In the genomic region with DNA sequence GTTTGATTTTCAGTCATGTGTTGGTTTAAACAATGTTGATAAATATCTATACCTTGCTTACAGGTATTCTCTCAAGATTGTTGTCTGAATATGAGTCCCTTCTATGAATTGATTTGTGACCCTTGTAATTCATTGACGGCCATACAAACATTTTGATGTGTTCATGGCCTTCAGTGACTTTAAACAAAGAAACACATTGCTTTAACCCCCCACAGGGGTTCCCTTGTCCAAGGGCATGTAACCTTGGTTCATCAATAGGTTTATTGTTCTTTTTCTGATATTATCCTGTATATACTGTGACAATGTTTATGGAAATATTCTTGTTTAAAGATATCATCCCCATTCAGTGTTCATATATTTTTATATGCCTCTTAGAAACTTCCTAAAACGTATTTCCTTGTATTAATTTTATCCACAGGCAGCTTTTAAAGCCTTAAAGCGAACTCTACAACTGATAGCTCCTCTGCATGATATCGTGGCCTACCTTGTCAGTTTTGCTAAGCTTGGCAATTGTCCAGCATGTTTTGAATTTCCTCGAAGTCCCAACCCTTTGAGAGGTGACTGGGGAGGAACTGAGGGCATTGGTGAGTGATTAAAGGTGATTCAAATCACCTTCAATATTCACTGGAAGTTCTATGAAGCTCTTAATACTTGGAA, we compare ENCODE assay signal across 1 cellular context.
TF ChIP-seq lines count a peak whose summit lies in the region.

No MANE protein-coding gene starts in this region.

TF ChIP-seq in HepG2, 621 proteins besides CTCF, POLR2A, EP300 and RAD21 (continued from another document and continues in another):
- TF ChIP-seq, protein P1, sequence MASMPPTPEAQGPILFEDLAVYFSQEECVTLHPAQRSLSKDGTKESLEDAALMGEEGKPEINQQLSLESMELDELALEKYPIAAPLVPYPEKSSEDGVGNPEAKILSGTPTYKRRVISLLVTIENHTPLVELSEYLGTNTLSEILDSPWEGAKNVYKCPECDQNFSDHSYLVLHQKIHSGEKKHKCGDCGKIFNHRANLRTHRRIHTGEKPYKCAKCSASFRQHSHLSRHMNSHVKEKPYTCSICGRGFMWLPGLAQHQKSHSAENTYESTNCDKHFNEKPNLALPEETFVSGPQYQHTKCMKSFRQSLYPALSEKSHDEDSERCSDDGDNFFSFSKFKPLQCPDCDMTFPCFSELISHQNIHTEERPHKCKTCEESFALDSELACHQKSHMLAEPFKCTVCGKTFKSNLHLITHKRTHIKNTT (CRISPR knock-in tag; IDR thresholded peaks at IDR 0.05) = no peak
- TF ChIP-seq, protein P2, sequence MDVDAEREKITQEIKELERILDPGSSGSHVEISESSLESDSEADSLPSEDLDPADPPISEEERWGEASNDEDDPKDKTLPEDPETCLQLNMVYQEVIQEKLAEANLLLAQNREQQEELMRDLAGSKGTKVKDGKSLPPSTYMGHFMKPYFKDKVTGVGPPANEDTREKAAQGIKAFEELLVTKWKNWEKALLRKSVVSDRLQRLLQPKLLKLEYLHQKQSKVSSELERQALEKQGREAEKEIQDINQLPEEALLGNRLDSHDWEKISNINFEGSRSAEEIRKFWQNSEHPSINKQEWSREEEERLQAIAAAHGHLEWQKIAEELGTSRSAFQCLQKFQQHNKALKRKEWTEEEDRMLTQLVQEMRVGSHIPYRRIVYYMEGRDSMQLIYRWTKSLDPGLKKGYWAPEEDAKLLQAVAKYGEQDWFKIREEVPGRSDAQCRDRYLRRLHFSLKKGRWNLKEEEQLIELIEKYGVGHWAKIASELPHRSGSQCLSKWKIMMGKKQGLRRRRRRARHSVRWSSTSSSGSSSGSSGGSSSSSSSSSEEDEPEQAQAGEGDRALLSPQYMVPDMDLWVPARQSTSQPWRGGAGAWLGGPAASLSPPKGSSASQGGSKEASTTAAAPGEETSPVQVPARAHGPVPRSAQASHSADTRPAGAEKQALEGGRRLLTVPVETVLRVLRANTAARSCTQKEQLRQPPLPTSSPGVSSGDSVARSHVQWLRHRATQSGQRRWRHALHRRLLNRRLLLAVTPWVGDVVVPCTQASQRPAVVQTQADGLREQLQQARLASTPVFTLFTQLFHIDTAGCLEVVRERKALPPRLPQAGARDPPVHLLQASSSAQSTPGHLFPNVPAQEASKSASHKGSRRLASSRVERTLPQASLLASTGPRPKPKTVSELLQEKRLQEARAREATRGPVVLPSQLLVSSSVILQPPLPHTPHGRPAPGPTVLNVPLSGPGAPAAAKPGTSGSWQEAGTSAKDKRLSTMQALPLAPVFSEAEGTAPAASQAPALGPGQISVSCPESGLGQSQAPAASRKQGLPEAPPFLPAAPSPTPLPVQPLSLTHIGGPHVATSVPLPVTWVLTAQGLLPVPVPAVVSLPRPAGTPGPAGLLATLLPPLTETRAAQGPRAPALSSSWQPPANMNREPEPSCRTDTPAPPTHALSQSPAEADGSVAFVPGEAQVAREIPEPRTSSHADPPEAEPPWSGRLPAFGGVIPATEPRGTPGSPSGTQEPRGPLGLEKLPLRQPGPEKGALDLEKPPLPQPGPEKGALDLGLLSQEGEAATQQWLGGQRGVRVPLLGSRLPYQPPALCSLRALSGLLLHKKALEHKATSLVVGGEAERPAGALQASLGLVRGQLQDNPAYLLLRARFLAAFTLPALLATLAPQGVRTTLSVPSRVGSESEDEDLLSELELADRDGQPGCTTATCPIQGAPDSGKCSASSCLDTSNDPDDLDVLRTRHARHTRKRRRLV (CRISPR knock-in tag; IDR thresholded peaks at IDR 0.05) = no peak
- no peak for TF ChIP-seq KAT7 (CRISPR knock-in tag; IDR thresholded peaks at IDR 0.05; ENCODE audit: borderline replicate concordance)
- TF ChIP-seq MAFK (conservative IDR thresholded peaks at IDR 0.05 in 1 of 2, IDR thresholded peaks at IDR 0.05 in 1 of 2; ENCODE audit: low read length in 2 of 2) = no peak
- TF ChIP-seq, protein P3, sequence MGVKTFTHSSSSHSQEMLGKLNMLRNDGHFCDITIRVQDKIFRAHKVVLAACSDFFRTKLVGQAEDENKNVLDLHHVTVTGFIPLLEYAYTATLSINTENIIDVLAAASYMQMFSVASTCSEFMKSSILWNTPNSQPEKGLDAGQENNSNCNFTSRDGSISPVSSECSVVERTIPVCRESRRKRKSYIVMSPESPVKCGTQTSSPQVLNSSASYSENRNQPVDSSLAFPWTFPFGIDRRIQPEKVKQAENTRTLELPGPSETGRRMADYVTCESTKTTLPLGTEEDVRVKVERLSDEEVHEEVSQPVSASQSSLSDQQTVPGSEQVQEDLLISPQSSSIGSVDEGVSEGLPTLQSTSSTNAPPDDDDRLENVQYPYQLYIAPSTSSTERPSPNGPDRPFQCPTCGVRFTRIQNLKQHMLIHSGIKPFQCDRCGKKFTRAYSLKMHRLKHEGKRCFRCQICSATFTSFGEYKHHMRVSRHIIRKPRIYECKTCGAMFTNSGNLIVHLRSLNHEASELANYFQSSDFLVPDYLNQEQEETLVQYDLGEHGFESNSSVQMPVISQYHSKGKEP (CRISPR knock-in tag; IDR thresholded peaks at IDR 0.05) = no peak
- TF ChIP-seq KDM1A (CRISPR knock-in tag; IDR thresholded peaks at IDR 0.05) = no peak
- no peak for TF ChIP-seq ARHGAP35 (CRISPR knock-in tag; IDR thresholded peaks at IDR 0.05; ENCODE audit: borderline replicate concordance)
- no peak for TF ChIP-seq SIX1 (CRISPR knock-in tag; IDR thresholded peaks at IDR 0.05; ENCODE audit: borderline replicate concordance)
- TF ChIP-seq, protein P4, sequence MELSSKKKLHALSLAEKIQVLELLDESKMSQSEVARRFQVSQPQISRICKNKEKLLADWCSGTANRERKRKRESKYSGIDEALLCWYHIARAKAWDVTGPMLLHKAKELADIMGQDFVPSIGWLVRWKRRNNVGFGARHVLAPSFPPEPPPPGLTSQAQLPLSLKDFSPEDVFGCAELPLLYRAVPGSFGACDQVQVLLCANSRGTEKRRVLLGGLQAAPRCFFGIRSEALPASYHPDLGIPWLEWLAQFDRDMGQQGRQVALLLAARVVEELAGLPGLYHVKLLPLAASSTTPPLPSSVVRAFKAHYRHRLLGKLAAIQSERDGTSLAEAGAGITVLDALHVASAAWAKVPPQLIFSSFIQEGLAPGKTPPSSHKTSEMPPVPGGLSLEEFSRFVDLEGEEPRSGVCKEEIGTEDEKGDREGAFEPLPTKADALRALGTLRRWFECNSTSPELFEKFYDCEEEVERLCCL (CRISPR knock-in tag; IDR thresholded peaks at IDR 0.05; ENCODE audit: borderline replicate concordance) = no peak
- peak; percentile 48; the same call in 1 of the 2 replicates for TF ChIP-seq EHMT2 (IDR thresholded peaks at IDR 0.05; ENCODE audit: borderline replicate concordance, low read depth, low read length)
- no peak for TF ChIP-seq TP53 (CRISPR knock-in tag; conservative IDR thresholded peaks at IDR 0.05)
- TF ChIP-seq, protein P5, sequence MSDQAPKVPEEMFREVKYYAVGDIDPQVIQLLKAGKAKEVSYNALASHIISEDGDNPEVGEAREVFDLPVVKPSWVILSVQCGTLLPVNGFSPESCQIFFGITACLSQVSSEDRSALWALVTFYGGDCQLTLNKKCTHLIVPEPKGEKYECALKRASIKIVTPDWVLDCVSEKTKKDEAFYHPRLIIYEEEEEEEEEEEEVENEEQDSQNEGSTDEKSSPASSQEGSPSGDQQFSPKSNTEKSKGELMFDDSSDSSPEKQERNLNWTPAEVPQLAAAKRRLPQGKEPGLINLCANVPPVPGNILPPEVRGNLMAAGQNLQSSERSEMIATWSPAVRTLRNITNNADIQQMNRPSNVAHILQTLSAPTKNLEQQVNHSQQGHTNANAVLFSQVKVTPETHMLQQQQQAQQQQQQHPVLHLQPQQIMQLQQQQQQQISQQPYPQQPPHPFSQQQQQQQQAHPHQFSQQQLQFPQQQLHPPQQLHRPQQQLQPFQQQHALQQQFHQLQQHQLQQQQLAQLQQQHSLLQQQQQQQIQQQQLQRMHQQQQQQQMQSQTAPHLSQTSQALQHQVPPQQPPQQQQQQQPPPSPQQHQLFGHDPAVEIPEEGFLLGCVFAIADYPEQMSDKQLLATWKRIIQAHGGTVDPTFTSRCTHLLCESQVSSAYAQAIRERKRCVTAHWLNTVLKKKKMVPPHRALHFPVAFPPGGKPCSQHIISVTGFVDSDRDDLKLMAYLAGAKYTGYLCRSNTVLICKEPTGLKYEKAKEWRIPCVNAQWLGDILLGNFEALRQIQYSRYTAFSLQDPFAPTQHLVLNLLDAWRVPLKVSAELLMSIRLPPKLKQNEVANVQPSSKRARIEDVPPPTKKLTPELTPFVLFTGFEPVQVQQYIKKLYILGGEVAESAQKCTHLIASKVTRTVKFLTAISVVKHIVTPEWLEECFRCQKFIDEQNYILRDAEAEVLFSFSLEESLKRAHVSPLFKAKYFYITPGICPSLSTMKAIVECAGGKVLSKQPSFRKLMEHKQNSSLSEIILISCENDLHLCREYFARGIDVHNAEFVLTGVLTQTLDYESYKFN (CRISPR knock-in tag; conservative IDR thresholded peaks at IDR 0.05) = peak; percentile 75
- no peak for TF ChIP-seq ZNF616 (CRISPR knock-in tag; IDR thresholded peaks at IDR 0.05; ENCODE audit: low read depth)
- TF ChIP-seq, protein P6, sequence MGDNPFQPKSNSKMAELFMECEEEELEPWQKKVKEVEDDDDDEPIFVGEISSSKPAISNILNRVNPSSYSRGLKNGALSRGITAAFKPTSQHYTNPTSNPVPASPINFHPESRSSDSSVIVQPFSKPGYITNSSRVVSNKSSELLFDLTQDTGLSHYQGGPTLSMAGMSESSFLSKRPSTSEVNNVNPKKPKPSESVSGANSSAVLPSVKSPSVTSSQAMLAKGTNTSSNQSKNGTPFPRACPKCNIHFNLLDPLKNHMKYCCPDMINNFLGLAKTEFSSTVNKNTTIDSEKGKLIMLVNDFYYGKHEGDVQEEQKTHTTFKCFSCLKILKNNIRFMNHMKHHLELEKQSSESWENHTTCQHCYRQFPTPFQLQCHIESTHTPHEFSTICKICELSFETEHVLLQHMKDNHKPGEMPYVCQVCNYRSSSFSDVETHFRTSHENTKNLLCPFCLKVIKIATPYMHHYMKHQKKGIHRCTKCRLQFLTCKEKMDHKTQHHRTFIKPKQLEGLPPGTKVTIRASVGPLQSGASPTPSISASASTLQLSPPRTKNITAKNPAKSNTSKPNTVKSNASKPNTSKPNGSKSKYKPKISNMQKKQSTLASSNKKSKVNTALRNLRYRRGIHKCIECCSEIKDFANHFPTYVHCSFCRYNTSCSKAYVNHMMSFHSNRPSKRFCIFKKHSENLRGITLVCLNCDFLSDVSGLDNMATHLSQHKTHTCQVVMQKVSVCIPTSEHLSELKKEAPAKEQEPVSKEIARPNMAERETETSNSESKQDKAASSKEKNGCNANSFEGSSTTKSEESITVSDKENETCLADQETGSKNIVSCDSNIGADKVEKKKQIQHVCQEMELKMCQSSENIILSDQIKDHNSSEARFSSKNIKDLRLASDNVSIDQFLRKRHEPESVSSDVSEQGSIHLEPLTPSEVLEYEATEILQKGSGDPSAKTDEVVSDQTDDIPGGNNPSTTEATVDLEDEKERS (CRISPR knock-in tag; IDR thresholded peaks at IDR 0.05) = no peak
- 0 out of 2 replicates have a peak, but pooled peaks have one; percentile 22 for TF ChIP-seq PPARG (CRISPR knock-in tag; conservative IDR thresholded peaks at IDR 0.05)
- TF ChIP-seq HMG20A (CRISPR knock-in tag; IDR thresholded peaks at IDR 0.05; ENCODE audit: borderline replicate concordance) = peak; percentile 44; the same call in 1 of the 2 replicates
- TF ChIP-seq HNF4A (CRISPR knock-in tag; IDR thresholded peaks at IDR 0.05) = 0 out of 2 replicates have a peak, but pooled peaks have one; percentile 15
- TF ChIP-seq NR2F6 (IDR thresholded peaks at IDR 0.05) = peak; percentile 83
- TF ChIP-seq NR2F6 (CRISPR knock-in tag; IDR thresholded peaks at IDR 0.05) = peak; percentile 61; the same call in 1 of the 2 replicates
- TF ChIP-seq TCF7 (IDR thresholded peaks at IDR 0.05; ENCODE audit: low read depth) = 0 out of 2 replicates have a peak, but pooled peaks have one; percentile 12
- TF ChIP-seq BCL6 (CRISPR knock-in tag; IDR thresholded peaks at IDR 0.05) = peak; percentile 95
- no peak for TF ChIP-seq SOX6 (IDR thresholded peaks at IDR 0.05)
- peak; percentile 87 for TF ChIP-seq SOX6 (CRISPR knock-in tag; IDR thresholded peaks at IDR 0.05)
- TF ChIP-seq NR2F2 (IDR thresholded peaks at IDR 0.05; ENCODE audit: borderline replicate concordance, low read depth) = peak; percentile 56; the same call in 1 of the 2 replicates
- peak; percentile 19; the same call in 1 of the 2 replicates for TF ChIP-seq ZFY (CRISPR knock-in tag; IDR thresholded peaks at IDR 0.05)
- TF ChIP-seq, protein P7, sequence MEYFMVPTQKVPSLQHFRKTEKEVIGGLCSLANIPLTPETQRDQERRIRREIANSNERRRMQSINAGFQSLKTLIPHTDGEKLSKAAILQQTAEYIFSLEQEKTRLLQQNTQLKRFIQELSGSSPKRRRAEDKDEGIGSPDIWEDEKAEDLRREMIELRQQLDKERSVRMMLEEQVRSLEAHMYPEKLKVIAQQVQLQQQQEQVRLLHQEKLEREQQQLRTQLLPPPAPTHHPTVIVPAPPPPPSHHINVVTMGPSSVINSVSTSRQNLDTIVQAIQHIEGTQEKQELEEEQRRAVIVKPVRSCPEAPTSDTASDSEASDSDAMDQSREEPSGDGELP (IDR thresholded peaks at IDR 0.05; ENCODE audit: borderline replicate concordance, low read depth) = no peak
- TF ChIP-seq ZNF850 (CRISPR knock-in tag; conservative IDR thresholded peaks at IDR 0.05) = no peak
- TF ChIP-seq GATAD2A (CRISPR knock-in tag; IDR thresholded peaks at IDR 0.05) = peak; percentile 48
- TF ChIP-seq ZNF543 (CRISPR knock-in tag; IDR thresholded peaks at IDR 0.05) = no peak
- TF ChIP-seq CREM (IDR thresholded peaks at IDR 0.05) = peak; percentile 52
- no peak for TF ChIP-seq CREM (CRISPR knock-in tag; IDR thresholded peaks at IDR 0.05)
- TF ChIP-seq HDAC2 (CRISPR knock-in tag; IDR thresholded peaks at IDR 0.05) = peak; percentile 41; the same call in 1 of the 2 replicates
- TF ChIP-seq PAWR (CRISPR knock-in tag; IDR thresholded peaks at IDR 0.05; ENCODE audit: borderline replicate concordance) = no peak
- TF ChIP-seq ZNF224 (CRISPR knock-in tag; IDR thresholded peaks at IDR 0.05) = no peak
- TF ChIP-seq ZNF317 (CRISPR knock-in tag; IDR thresholded peaks at IDR 0.05) = no peak
- TF ChIP-seq WIZ (CRISPR knock-in tag; IDR thresholded peaks at IDR 0.05) = no peak
- TF ChIP-seq, protein P8, sequence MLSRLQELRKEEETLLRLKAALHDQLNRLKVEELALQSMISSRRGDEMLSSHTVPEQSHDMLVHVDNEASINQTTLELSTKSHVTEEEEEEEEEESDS (CRISPR knock-in tag; IDR thresholded peaks at IDR 0.05; ENCODE audit: borderline replicate concordance) = no peak
- peak; percentile 39; the same call in 1 of the 2 replicates for TF ChIP-seq SOX13 (IDR thresholded peaks at IDR 0.05)
- peak in 1 of 2 experiments; percentile 92; a peak in 2 of 4 replicates for TF ChIP-seq SOX13 (CRISPR knock-in tag; conservative IDR thresholded peaks at IDR 0.05 in 1 of 2, IDR thresholded peaks at IDR 0.05 in 1 of 2)
